Comparison of ENCODE assay signal across 1 cellular context in genomic region chr13:99606322-99607089, GRCh38.
A peak's percentile ranks its signal among the peaks of the same experiment; 100 is the strongest.
TF ChIP-seq lines count a peak whose summit lies in the region.

CLYBL (plus strand) TSS chr13:99606690.

TF ChIP-seq in HepG2, 621 proteins besides CTCF, POLR2A, EP300 and RAD21 (continued from another document and continues in another):
- TF ChIP-seq, protein P1, sequence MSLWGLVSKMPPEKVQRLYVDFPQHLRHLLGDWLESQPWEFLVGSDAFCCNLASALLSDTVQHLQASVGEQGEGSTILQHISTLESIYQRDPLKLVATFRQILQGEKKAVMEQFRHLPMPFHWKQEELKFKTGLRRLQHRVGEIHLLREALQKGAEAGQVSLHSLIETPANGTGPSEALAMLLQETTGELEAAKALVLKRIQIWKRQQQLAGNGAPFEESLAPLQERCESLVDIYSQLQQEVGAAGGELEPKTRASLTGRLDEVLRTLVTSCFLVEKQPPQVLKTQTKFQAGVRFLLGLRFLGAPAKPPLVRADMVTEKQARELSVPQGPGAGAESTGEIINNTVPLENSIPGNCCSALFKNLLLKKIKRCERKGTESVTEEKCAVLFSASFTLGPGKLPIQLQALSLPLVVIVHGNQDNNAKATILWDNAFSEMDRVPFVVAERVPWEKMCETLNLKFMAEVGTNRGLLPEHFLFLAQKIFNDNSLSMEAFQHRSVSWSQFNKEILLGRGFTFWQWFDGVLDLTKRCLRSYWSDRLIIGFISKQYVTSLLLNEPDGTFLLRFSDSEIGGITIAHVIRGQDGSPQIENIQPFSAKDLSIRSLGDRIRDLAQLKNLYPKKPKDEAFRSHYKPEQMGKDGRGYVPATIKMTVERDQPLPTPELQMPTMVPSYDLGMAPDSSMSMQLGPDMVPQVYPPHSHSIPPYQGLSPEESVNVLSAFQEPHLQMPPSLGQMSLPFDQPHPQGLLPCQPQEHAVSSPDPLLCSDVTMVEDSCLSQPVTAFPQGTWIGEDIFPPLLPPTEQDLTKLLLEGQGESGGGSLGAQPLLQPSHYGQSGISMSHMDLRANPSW (CRISPR knock-in tag; IDR thresholded peaks at IDR 0.05; ENCODE audit: borderline replicate concordance): no peak
- TF ChIP-seq, protein P2, sequence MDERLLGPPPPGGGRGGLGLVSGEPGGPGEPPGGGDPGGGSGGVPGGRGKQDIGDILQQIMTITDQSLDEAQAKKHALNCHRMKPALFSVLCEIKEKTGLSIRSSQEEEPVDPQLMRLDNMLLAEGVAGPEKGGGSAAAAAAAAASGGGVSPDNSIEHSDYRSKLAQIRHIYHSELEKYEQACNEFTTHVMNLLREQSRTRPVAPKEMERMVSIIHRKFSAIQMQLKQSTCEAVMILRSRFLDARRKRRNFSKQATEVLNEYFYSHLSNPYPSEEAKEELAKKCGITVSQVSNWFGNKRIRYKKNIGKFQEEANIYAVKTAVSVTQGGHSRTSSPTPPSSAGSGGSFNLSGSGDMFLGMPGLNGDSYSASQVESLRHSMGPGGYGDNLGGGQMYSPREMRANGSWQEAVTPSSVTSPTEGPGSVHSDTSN (CRISPR knock-in tag; IDR thresholded peaks at IDR 0.05): no peak
- TF ChIP-seq ZBTB3 (CRISPR knock-in tag; IDR thresholded peaks at IDR 0.05; ENCODE audit: borderline replicate concordance, low read depth) (0 out of 2 replicates have a peak, but pooled peaks have one; percentile 90), ZNF720 (CRISPR knock-in tag; IDR thresholded peaks at IDR 0.05) (no peak), PLRG1 (conservative IDR thresholded peaks at IDR 0.05) (no peak), GTF2F1 (IDR thresholded peaks at IDR 0.05; ENCODE audit: low read length) (no peak), ZMYM3 (CRISPR knock-in tag; IDR thresholded peaks at IDR 0.05) (peak; percentile 91), FOXP1 (IDR thresholded peaks at IDR 0.05) (no peak), FOXP1 (CRISPR knock-in tag; IDR thresholded peaks at IDR 0.05) (no peak; the same call in 1 of the 2 replicates), AKAP8 (CRISPR knock-in tag; IDR thresholded peaks at IDR 0.05) (peak; percentile 46; the same call in 1 of the 2 replicates), ZNF446 (CRISPR knock-in tag; IDR thresholded peaks at IDR 0.05) (no peak; the same call in 1 of the 2 replicates), KLF12 (CRISPR knock-in tag; IDR thresholded peaks at IDR 0.05; ENCODE audit: borderline replicate concordance) (peak; percentile 72), MXD1 (CRISPR knock-in tag; IDR thresholded peaks at IDR 0.05) (no peak; the same call in 1 of the 2 replicates), KAT8 (CRISPR knock-in tag; IDR thresholded peaks at IDR 0.05) (no peak; the same call in 1 of the 2 replicates), ZNF569 (CRISPR knock-in tag; IDR thresholded peaks at IDR 0.05; ENCODE audit: borderline replicate concordance) (no peak), SIX1 (CRISPR knock-in tag; IDR thresholded peaks at IDR 0.05; ENCODE audit: borderline replicate concordance) (no peak), ZNF547 (CRISPR knock-in tag; IDR thresholded peaks at IDR 0.05) (peak; percentile 78; the same call in 1 of the 2 replicates), YY1 (IDR thresholded peaks at IDR 0.05; ENCODE audit: insufficient read depth, insufficient replicate concordance, low read depth, low read length) (peak; percentile 92), GRHL1 (CRISPR knock-in tag; conservative IDR thresholded peaks at IDR 0.05) (no peak), ZNF564 (CRISPR knock-in tag; IDR thresholded peaks at IDR 0.05) (peak; percentile 6; the same call in 1 of the 2 replicates), CSRNP2 (CRISPR knock-in tag; conservative IDR thresholded peaks at IDR 0.05; ENCODE audit: low read depth) (no peak), MED1 (CRISPR knock-in tag; IDR thresholded peaks at IDR 0.05) (peak; percentile 44), SNAI1 (CRISPR knock-in tag; IDR thresholded peaks at IDR 0.05; ENCODE audit: borderline replicate concordance) (no peak), TEF (CRISPR knock-in tag; IDR thresholded peaks at IDR 0.05) (0 out of 2 replicates have a peak, but pooled peaks have one; percentile 24), TOE1 (CRISPR knock-in tag; IDR thresholded peaks at IDR 0.05) (no peak), ZNF354B (CRISPR knock-in tag; IDR thresholded peaks at IDR 0.05) (0 out of 2 replicates have a peak, but pooled peaks have one; percentile 30), MTA1 (CRISPR knock-in tag; IDR thresholded peaks at IDR 0.05; ENCODE audit: borderline replicate concordance) (peak; percentile 69; the same call in 1 of the 2 replicates), ZBTB42 (CRISPR knock-in tag; IDR thresholded peaks at IDR 0.05) (no peak), GATAD1 (CRISPR knock-in tag; IDR thresholded peaks at IDR 0.05) (peak; percentile 40; the same call in 1 of the 2 replicates), ATF1 (CRISPR knock-in tag; IDR thresholded peaks at IDR 0.05) (no peak), ZKSCAN1 (IDR thresholded peaks at IDR 0.05; ENCODE audit: low read length) (no peak), TCF12 (IDR thresholded peaks at IDR 0.05) (no peak), TCF12 (CRISPR knock-in tag; IDR thresholded peaks at IDR 0.05) (no peak), ZFP41 (CRISPR knock-in tag; IDR thresholded peaks at IDR 0.05; ENCODE audit: borderline replicate concordance) (no peak), BCL6 (CRISPR knock-in tag; IDR thresholded peaks at IDR 0.05) (0 out of 2 replicates have a peak, but pooled peaks have one; percentile 17), TAF1 (CRISPR knock-in tag; IDR thresholded peaks at IDR 0.05) (peak; percentile 82), JARID2 (CRISPR knock-in tag; IDR thresholded peaks at IDR 0.05; ENCODE audit: insufficient replicate concordance) (no peak), ATM (IDR thresholded peaks at IDR 0.05; ENCODE audit: borderline replicate concordance) (no peak), HIC2 (CRISPR knock-in tag; IDR thresholded peaks at IDR 0.05; ENCODE audit: low read depth) (0 out of 2 replicates have a peak, but pooled peaks have one; percentile 11), MXI1 (IDR thresholded peaks at IDR 0.05; ENCODE audit: borderline replicate concordance, low read depth, low read length) (peak; percentile 13; the same call in 1 of the 3 replicates), CHD2 (IDR thresholded peaks at IDR 0.05; ENCODE audit: low read depth, low read length) (no peak), ZNF296 (CRISPR knock-in tag; conservative IDR thresholded peaks at IDR 0.05) (no peak), ZZZ3 (CRISPR knock-in tag; IDR thresholded peaks at IDR 0.05; ENCODE audit: borderline replicate concordance) (no peak), CBFB (CRISPR knock-in tag; IDR thresholded peaks at IDR 0.05) (0 out of 2 replicates have a peak, but pooled peaks have one; percentile 34), ZNF333 (CRISPR knock-in tag; IDR thresholded peaks at IDR 0.05; ENCODE audit: borderline replicate concordance) (no peak; the same call in 1 of the 2 replicates), ZIK1 (CRISPR knock-in tag; IDR thresholded peaks at IDR 0.05; ENCODE audit: borderline replicate concordance, low read depth) (no peak), ZKSCAN5 (CRISPR knock-in tag; IDR thresholded peaks at IDR 0.05) (no peak), FIP1L1 (IDR thresholded peaks at IDR 0.05; ENCODE audit: borderline replicate concordance, insufficient read depth, low read depth, low read length) (no peak), ZNF230 (CRISPR knock-in tag; IDR thresholded peaks at IDR 0.05) (peak; percentile 66; the same call in 1 of the 2 replicates), NCOR1 (IDR thresholded peaks at IDR 0.05; ENCODE audit: borderline replicate concordance, low read length) (peak; percentile 26)
- TF ChIP-seq, protein P3, sequence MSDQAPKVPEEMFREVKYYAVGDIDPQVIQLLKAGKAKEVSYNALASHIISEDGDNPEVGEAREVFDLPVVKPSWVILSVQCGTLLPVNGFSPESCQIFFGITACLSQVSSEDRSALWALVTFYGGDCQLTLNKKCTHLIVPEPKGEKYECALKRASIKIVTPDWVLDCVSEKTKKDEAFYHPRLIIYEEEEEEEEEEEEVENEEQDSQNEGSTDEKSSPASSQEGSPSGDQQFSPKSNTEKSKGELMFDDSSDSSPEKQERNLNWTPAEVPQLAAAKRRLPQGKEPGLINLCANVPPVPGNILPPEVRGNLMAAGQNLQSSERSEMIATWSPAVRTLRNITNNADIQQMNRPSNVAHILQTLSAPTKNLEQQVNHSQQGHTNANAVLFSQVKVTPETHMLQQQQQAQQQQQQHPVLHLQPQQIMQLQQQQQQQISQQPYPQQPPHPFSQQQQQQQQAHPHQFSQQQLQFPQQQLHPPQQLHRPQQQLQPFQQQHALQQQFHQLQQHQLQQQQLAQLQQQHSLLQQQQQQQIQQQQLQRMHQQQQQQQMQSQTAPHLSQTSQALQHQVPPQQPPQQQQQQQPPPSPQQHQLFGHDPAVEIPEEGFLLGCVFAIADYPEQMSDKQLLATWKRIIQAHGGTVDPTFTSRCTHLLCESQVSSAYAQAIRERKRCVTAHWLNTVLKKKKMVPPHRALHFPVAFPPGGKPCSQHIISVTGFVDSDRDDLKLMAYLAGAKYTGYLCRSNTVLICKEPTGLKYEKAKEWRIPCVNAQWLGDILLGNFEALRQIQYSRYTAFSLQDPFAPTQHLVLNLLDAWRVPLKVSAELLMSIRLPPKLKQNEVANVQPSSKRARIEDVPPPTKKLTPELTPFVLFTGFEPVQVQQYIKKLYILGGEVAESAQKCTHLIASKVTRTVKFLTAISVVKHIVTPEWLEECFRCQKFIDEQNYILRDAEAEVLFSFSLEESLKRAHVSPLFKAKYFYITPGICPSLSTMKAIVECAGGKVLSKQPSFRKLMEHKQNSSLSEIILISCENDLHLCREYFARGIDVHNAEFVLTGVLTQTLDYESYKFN (CRISPR knock-in tag; conservative IDR thresholded peaks at IDR 0.05): peak; percentile 96
- TF ChIP-seq, protein P4, sequence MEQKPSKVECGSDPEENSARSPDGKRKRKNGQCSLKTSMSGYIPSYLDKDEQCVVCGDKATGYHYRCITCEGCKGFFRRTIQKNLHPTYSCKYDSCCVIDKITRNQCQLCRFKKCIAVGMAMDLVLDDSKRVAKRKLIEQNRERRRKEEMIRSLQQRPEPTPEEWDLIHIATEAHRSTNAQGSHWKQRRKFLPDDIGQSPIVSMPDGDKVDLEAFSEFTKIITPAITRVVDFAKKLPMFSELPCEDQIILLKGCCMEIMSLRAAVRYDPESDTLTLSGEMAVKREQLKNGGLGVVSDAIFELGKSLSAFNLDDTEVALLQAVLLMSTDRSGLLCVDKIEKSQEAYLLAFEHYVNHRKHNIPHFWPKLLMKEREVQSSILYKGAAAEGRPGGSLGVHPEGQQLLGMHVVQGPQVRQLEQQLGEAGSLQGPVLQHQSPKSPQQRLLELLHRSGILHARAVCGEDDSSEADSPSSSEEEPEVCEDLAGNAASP (CRISPR knock-in tag; IDR thresholded peaks at IDR 0.05; ENCODE audit: borderline replicate concordance): no peak; the same call in none of the 2 replicates
- TF ChIP-seq, protein P5, sequence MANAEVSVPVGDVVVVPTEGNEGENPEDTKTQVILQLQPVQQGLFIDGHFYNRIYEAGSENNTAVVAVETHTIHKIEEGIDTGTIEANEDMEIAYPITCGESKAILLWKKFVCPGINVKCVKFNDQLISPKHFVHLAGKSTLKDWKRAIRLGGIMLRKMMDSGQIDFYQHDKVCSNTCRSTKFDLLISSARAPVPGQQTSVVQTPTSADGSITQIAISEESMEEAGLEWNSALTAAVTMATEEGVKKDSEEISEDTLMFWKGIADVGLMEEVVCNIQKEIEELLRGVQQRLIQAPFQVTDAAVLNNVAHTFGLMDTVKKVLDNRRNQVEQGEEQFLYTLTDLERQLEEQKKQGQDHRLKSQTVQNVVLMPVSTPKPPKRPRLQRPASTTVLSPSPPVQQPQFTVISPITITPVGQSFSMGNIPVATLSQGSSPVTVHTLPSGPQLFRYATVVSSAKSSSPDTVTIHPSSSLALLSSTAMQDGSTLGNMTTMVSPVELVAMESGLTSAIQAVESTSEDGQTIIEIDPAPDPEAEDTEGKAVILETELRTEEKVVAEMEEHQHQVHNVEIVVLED (CRISPR knock-in tag; IDR thresholded peaks at IDR 0.05; ENCODE audit: borderline replicate concordance): no peak
